ENCODE assay signal across 1 cellular context in genomic region chr19:39432677-39433025, GRCh38.
TF ChIP-seq lines count a peak whose summit lies in the region.

No MANE protein-coding gene starts in this region.

TF ChIP-seq in HEK293, 187 proteins besides CTCF, POLR2A, EP300 and RAD21:
- no peak for TF ChIP-seq ZNF843 (tag by site-specific recombination; IDR thresholded peaks at IDR 0.05)
- no peak for TF ChIP-seq ZNF174 (tag by site-specific recombination; IDR thresholded peaks at IDR 0.05)
- peak; percentile 63; the same call in 1 of the 2 replicates for TF ChIP-seq ZNF121 (tag by site-specific recombination; IDR thresholded peaks at IDR 0.05)
- no peak for TF ChIP-seq ZNF24 (tag by site-specific recombination; IDR thresholded peaks at IDR 0.05)
